Comparison of ENCODE assay signal across 15 cellular contexts in the genomic region with DNA sequence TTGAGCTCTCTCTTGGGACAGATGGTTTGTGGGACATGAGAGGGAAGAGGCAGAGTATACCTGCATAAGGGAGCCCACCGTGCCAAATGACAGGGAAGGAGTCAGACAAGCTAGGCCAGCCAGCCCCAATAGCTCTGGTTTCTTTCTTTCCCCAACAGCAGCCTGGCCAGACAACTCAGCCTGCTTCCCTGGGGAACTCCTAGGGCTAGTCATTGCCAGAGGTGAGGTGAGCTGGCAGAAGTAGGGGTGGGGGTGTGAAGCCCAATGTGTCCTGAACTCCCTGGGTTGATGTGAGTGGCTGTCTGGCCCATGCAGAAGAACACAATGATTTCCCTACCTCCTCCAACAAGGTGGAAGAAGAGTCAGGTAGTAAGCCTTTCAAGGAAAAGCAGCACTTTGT.
A peak's percentile ranks its signal among the peaks of the same experiment; 100 is the strongest.
DNase-seq lines count a peak whose midpoint lies in the region; ATAC-seq and TF ChIP-seq lines count a peak whose summit lies in the region.
"Had no signal": no experiment of that assay in that cellular context is flagged by ENCODE, and none has a peak within 500 bp of the region (broad histone marks: within the 10 kb centered on the region; RNA-seq: fewer than 3 reads in every experiment).

No MANE protein-coding gene starts in this region.

- DNase-seq in activated T-cell treated with anti-CD3 and anti-CD28 coated beads, Interleukin-2, amount 50 U/mL, for 72 hours, result peak; percentile 6 to 7
- DNase-seq in activated T-cell treated with anti-CD3 and anti-CD28 coated beads, Interleukin-2, amount 50 U/mL, for 1 hour, result no peak
- DNase-seq in LHCN-M2 (ENCODE audit: low read depth) (peak; percentile 47), fibroblast of mammary gland (ENCODE audit: low read depth) (peak; percentile 72), substantia nigra (lab: John Stamatoyannopoulos, UW) (no peak)
- peak in 1 of 2 donors; percentile 13 for DNase-seq in stimulated activated naive CD8-positive, alpha-beta T cell treated with anti-CD3 and anti-CD28 coated beads, Interleukin-15, amount 100 ng/mL, for 72 hours
- DNase-seq: activated T-cell treated with anti-CD3 and anti-CD28 coated beads for 4 hours, head of caudate nucleus, kidney, NCI-H2029, NCI-H524, testis had no signal

- H3K27ac ChIP-seq in substantia nigra (ENCODE audit: low read depth, low read length, poor library complexity, severe bottlenecking), result no peak overlapping the region
- H3K27ac ChIP-seq: parathyroid adenoma, testis had no signal

- H3K4me3 Mint-ChIP-seq in activated T-cell treated with anti-CD3 and anti-CD28 coated beads, Interleukin-2, amount 50 U/mL, for 72 hours, result no peak overlapping the region
- H3K4me3 Mint-ChIP-seq in stimulated activated naive CD8-positive, alpha-beta T cell treated with anti-CD3 and anti-CD28 coated beads, Interleukin-15, amount 100 ng/mL, for 72 hours, result no peak overlapping the region

- no peak overlapping the region for H3K27ac Mint-ChIP-seq in activated T-cell treated with anti-CD3 and anti-CD28 coated beads, Interleukin-2, amount 50 U/mL, for 72 hours
- no peak overlapping the region for H3K27ac Mint-ChIP-seq in stimulated activated naive CD8-positive, alpha-beta T cell treated with anti-CD3 and anti-CD28 coated beads, Interleukin-15, amount 100 ng/mL, for 72 hours

- H3K27me3 Mint-ChIP-seq in activated T-cell treated with anti-CD3 and anti-CD28 coated beads, Interleukin-2, amount 50 U/mL, for 72 hours (ENCODE audit: low read depth), result peaks cover 9% of the 10 kb centered on the region
- no peaks in the 10 kb centered on the region for H3K27me3 Mint-ChIP-seq in stimulated activated naive CD8-positive, alpha-beta T cell treated with anti-CD3 and anti-CD28 coated beads, Interleukin-15, amount 100 ng/mL, for 72 hours

- H3K4me3 ChIP-seq in fibroblast of mammary gland (ENCODE audit: control insufficient read depth, low read depth, low read length), result no peak overlapping the region
- H3K4me3 ChIP-seq: testis had no signal

- TF ChIP-seq CTCF in fibroblast of mammary gland (conservative IDR thresholded peaks at IDR 0.05; ENCODE audit: control insufficient read depth, insufficient read depth, low read depth, low read length), result no peak

- peaks cover 3 to 9% of the 10 kb centered on the region in 2 donors for H3K36me3 Mint-ChIP-seq in activated T-cell treated with anti-CD3 and anti-CD28 coated beads, Interleukin-2, amount 50 U/mL, for 72 hours (ENCODE audit: insufficient read depth in 2 of 2)

- H3K4me1 Mint-ChIP-seq in activated T-cell treated with anti-CD3 and anti-CD28 coated beads, Interleukin-2, amount 50 U/mL, for 72 hours (ENCODE audit: low read depth), result peaks cover 12% of the 10 kb centered on the region
- H3K4me1 Mint-ChIP-seq in stimulated activated naive CD8-positive, alpha-beta T cell treated with anti-CD3 and anti-CD28 coated beads, Interleukin-15, amount 100 ng/mL, for 72 hours, result peaks cover 27% of the 10 kb centered on the region

- peak; percentile 45 to 75 for ATAC-seq in activated T-cell treated with anti-CD3 and anti-CD28 coated beads, Interleukin-2, amount 50 U/mL, for 72 hours (replicated peaks in 1 of 2)
- peak; percentile 74 for ATAC-seq in stimulated activated naive CD8-positive, alpha-beta T cell treated with anti-CD3 and anti-CD28 coated beads, Interleukin-15, amount 100 ng/mL, for 72 hours
- no peak for ATAC-seq in HG02588 (IDR thresholded peaks at IDR 0.05; ENCODE audit: unreplicated experiment)
- no peak for ATAC-seq in HG03571 (IDR thresholded peaks at IDR 0.05; ENCODE audit: unreplicated experiment)

- H3K9me3 Mint-ChIP-seq in activated T-cell treated with anti-CD3 and anti-CD28 coated beads, Interleukin-2, amount 50 U/mL, for 72 hours, result peaks cover 2 to 4% of the 10 kb centered on the region in 2 donors
- H3K9me3 Mint-ChIP-seq in stimulated activated naive CD8-positive, alpha-beta T cell treated with anti-CD3 and anti-CD28 coated beads, Interleukin-15, amount 100 ng/mL, for 72 hours, result peaks cover 0 to 12% of the 10 kb centered on the region in 2 donors

Comparison
In these comparisons a context has a peak if more than half of its experiments do, and no peak if none do; other contexts are left out.
1. DNase-seq: peak in activated T-cell treated with anti-CD3 and anti-CD28 coated beads, Interleukin-2, amount 50 U/mL, for 72 hours (2 of 2), LHCN-M2 (single experiment) and fibroblast of mammary gland (single experiment); none in activated T-cell treated with anti-CD3 and anti-CD28 coated beads, Interleukin-2, amount 50 U/mL, for 1 hour (single experiment) and substantia nigra (0 of 49).
2. ATAC-seq: peak in activated T-cell treated with anti-CD3 and anti-CD28 coated beads, Interleukin-2, amount 50 U/mL, for 72 hours (2 of 2) and stimulated activated naive CD8-positive, alpha-beta T cell treated with anti-CD3 and anti-CD28 coated beads, Interleukin-15, amount 100 ng/mL, for 72 hours (single experiment); none in HG02588 (single experiment) and HG03571 (single experiment).